ENCODE assay signal across 24 cellular contexts in genomic region chr4:156778093-156778492, GRCh38.
DNase-seq lines count a peak whose midpoint lies in the region; ATAC-seq and TF ChIP-seq lines count a peak whose summit lies in the region.
"Had no signal": no experiment of that assay in that cellular context is flagged by ENCODE, and none has a peak within 500 bp of the region (broad histone marks: within the 10 kb centered on the region; RNA-seq: fewer than 3 reads in every experiment).

No MANE protein-coding gene starts in this region.

- H3K27me3 ChIP-seq in muscle layer of colon (ENCODE audit: control insufficient read depth in 1 of 2, insufficient read depth in 2 of 2, low read length in 2 of 2), result no peaks in the 10 kb centered on the region
- no peaks in the 10 kb centered on the region for H3K27me3 ChIP-seq in esophagus squamous epithelium
- H3K27me3 ChIP-seq: BLaER1, gastroesophageal sphincter, testis had no signal

- H3K4me1 Mint-ChIP-seq in chondrocyte (ENCODE audit: low read depth), result peaks cover 86% of the 10 kb centered on the region

- H3K9me3 ChIP-seq in muscle layer of colon (ENCODE audit: low read length) (no peaks in the 10 kb centered on the region), esophagus squamous epithelium (no peaks in the 10 kb centered on the region)
- H3K9me3 ChIP-seq: BLaER1, gastroesophageal sphincter, prostate gland, SK-N-SH, testis had no signal

- 29 to 38% methylated on average over 1 of the region's 1 CpG for WGBS in esophagus squamous epithelium, 2 donors

- no peak overlapping the region for H3K4me3 Mint-ChIP-seq in chondrocyte (ENCODE audit: unreplicated experiment)
- H3K4me3 Mint-ChIP-seq: activated CD8-positive, alpha-beta T cell treated with anti-CD3 and anti-CD28 coated beads, Interleukin-2, amount 10 ng/mL, durations not matched to agents 7 days and 5 days; activated naive CD4-positive, alpha-beta T cell treated with anti-CD3 and anti-CD28 coated beads for 36 hours; activated T-cell treated with anti-CD3 and anti-CD28 coated beads, Interleukin-2, amount 50 U/mL, for 4 hours; H9; mesothelial cell of epicardium; nephron progenitor cell; T-helper 2 cell treated with Interferon-gamma antibody and Interleukin-4, amounts not matched to agents 5 μg/mL and 100 μg/mL, for 36 hours had no signal

- H3K4me1 ChIP-seq in muscle layer of colon (ENCODE audit: insufficient read depth, low read length), result peaks cover 31% of the 10 kb centered on the region
- peaks cover 0 to 48% (median 13%) of the 10 kb centered on the region in 3 donors for H3K4me1 ChIP-seq in esophagus squamous epithelium
- H3K4me1 ChIP-seq: BLaER1, prostate gland, testis had no signal

- peak; percentile 55 for DNase-seq in M059J (ENCODE audit: low read depth)
- DNase-seq in chondrocyte (ENCODE audit: low spot score), result no peak
- DNase-seq in NCI-H510A treated with DMSO at 0.1 percent for 48 hours (lab: John Stamatoyannopoulos, UW), result no peak
- DNase-seq in esophagus squamous epithelium (lab: John Stamatoyannopoulos, UW), result no peak
- no peak for DNase-seq in DMS153 (lab: John Stamatoyannopoulos, UW)
- DNase-seq: activated CD4-positive, CD25-positive, alpha-beta regulatory T cell; activated CD8-positive, alpha-beta T cell treated with anti-CD3 and anti-CD28 coated beads, Interleukin-2, amount 10 ng/mL, durations not matched to agents 7 days and 5 days; activated naive CD4-positive, alpha-beta T cell treated with anti-CD3 and anti-CD28 coated beads for 36 hours; activated T-cell treated with anti-CD3 and anti-CD28 coated beads, Interleukin-2, amount 50 U/mL, for 4 hours; aorta; GDM1; H9; MM.1S; nephron progenitor cell; SK-N-SH; testis had no signal

- intact Hi-C loops in esophagus squamous epithelium (cut with DNase I), result no loop called here

- peaks cover 4% of the 10 kb centered on the region for H3K36me3 Mint-ChIP-seq in chondrocyte (ENCODE audit: low read depth)

- no peak for ATAC-seq in GM21515 (IDR thresholded peaks at IDR 0.05; ENCODE audit: unreplicated experiment)
- ATAC-seq: activated CD8-positive, alpha-beta T cell treated with anti-CD3 and anti-CD28 coated beads, Interleukin-2, amount 10 ng/mL, durations not matched to agents 7 days and 5 days; activated T-cell treated with anti-CD3 and anti-CD28 coated beads, Interleukin-2, amount 50 U/mL, for 4 hours; gastroesophageal sphincter; GM12878 had no signal

- H3K9me3 Mint-ChIP-seq in chondrocyte (ENCODE audit: low read depth), result no peaks in the 10 kb centered on the region
- H3K9me3 Mint-ChIP-seq: activated naive CD4-positive, alpha-beta T cell treated with anti-CD3 and anti-CD28 coated beads for 36 hours; H9; nephron progenitor cell; T-helper 2 cell treated with Interferon-gamma antibody and Interleukin-4, amounts not matched to agents 5 μg/mL and 100 μg/mL, for 36 hours had no signal

- peak overlapping the region; percentile 91 for H3K27ac Mint-ChIP-seq in chondrocyte (ENCODE audit: unreplicated experiment)
- H3K27ac Mint-ChIP-seq: activated CD8-positive, alpha-beta T cell treated with anti-CD3 and anti-CD28 coated beads, Interleukin-2, amount 10 ng/mL, durations not matched to agents 7 days and 5 days; activated naive CD4-positive, alpha-beta T cell treated with anti-CD3 and anti-CD28 coated beads for 36 hours; H9; T-helper 2 cell treated with Interferon-gamma antibody and Interleukin-4, amounts not matched to agents 5 μg/mL and 100 μg/mL, for 36 hours had no signal

- H3K27me3 Mint-ChIP-seq in chondrocyte (ENCODE audit: low read depth), result no peaks in the 10 kb centered on the region

- H3K36me3 ChIP-seq in muscle layer of colon (ENCODE audit: insufficient read depth, low read length), result no peaks in the 10 kb centered on the region
- no peaks in the 10 kb centered on the region for H3K36me3 ChIP-seq in esophagus squamous epithelium
- H3K36me3 ChIP-seq: BLaER1, gastroesophageal sphincter, prostate gland had no signal

- TF ChIP-seq POLR2A in esophagus squamous epithelium (IDR thresholded peaks at IDR 0.05), result no peak

- H3K9ac ChIP-seq in muscle layer of colon (ENCODE audit: low read length), result no peak overlapping the region
- H3K9ac ChIP-seq: BLaER1, SK-N-SH had no signal

- H3K4me3 ChIP-seq in muscle layer of colon (ENCODE audit: low read depth in 1 of 2, low read length in 2 of 2) (no peak overlapping the region), esophagus squamous epithelium (no peak overlapping the region)
- H3K4me3 ChIP-seq: BLaER1, gastroesophageal sphincter, GM12878, prostate gland, testis had no signal

- H3K27ac ChIP-seq in muscle layer of colon (ENCODE audit: low read depth, low read length), result peak overlapping the region; percentile 13
- H3K27ac ChIP-seq in esophagus squamous epithelium, result no peak overlapping the region
- H3K27ac ChIP-seq: BLaER1, prostate gland, testis had no signal

- TF ChIP-seq CTCF in chondrocyte (IDR thresholded peaks at IDR 0.05), result no peak
- no peak for TF ChIP-seq CTCF in esophagus squamous epithelium (IDR thresholded peaks at IDR 0.05)
